In the genomic region with DNA sequence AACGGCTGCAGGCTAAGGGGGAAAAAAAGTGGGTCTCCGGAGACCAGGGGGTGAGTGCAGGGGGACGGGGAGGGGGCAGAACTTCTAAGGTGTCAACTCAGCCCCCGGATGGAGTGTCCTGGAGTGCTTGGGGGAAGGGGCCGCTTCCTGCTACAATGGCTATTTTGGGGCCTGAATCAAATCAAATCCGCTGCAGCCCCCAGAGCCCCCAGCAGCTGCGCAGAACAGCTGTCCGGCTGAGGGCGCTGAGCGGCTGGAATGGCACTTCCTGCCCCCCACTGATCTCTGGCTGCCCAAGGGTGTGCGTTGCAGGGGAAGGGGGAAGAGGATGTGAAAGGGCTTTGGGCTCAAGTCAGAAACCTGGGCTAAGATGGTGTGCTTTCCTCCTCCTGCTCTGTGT, we compare ENCODE assay signal across 14 cellular contexts. TPM values are rescaled to one million over a fixed set of nuclear protein-coding genes. Genes with fewer than 3 reads are reported as not detected.
A peak's percentile ranks its signal among the peaks of the same experiment; 100 is the strongest.
DNase-seq lines count a peak whose midpoint lies in the region; ATAC-seq and TF ChIP-seq lines count a peak whose summit lies in the region.
"Had no signal": no experiment of that assay in that cellular context is flagged by ENCODE, and none has a peak within 500 bp of the region (broad histone marks: within the 10 kb centered on the region; RNA-seq: fewer than 3 reads in every experiment).

No MANE protein-coding gene starts in this region.

- H3K79me1 ChIP-seq in trophoblast cell (ENCODE audit: low read length), result no peaks in the 10 kb centered on the region

- no peaks in the 10 kb centered on the region for H3K9me3 ChIP-seq in trophoblast cell (ENCODE audit: insufficient read depth, low read depth, low read length)
- H3K9me3 ChIP-seq: HAP-1, mucosa of descending colon, sigmoid colon had no signal

- no peaks in the 10 kb centered on the region for H3K79me2 ChIP-seq in trophoblast cell (ENCODE audit: control insufficient read depth, insufficient read depth, low read length, poor library complexity)

- no peak overlapping the region for H3K14ac ChIP-seq in trophoblast cell (ENCODE audit: low read length)

- DNase-seq in NOMO-1 (lab: John Stamatoyannopoulos, UW; ENCODE audit: unreplicated experiment in 2 of 2) (peak; percentile 52 to 63), glomerular visceral epithelial cell (ENCODE audit: extremely low spot score) (peak; percentile 33), trophoblast cell (no peak), HUDEP-2 (lab: John Stamatoyannopoulos, UW; ENCODE audit: unreplicated experiment in 76 of 76) (no peak)
- no peak for DNase-seq in activated T-cell treated with anti-CD3 and anti-CD28 coated beads, Interleukin-2, amount 50 U/mL, for 48 hours
- DNase-seq: activated CD4-positive, alpha-beta T cell treated with anti-CD3 and anti-CD28 coated beads, Interleukin-2, amount 10 ng/mL, durations not matched to agents 7 days and 5 days; COR-L47; hippocampal formation; mucosa of descending colon; NCI-H146; sigmoid colon had no signal

- no peak overlapping the region for H2AFZ ChIP-seq in trophoblast cell (ENCODE audit: insufficient read depth, low read length, poor library complexity)

- H3K9ac ChIP-seq in trophoblast cell (ENCODE audit: low read length), result no peak overlapping the region

- no peak overlapping the region for H2BK5ac ChIP-seq in trophoblast cell (ENCODE audit: low read depth, low read length, poor library complexity)

- H4K12ac ChIP-seq in trophoblast cell (ENCODE audit: low read depth, low read length), result no peak overlapping the region

- no peaks in the 10 kb centered on the region for H3K36me3 ChIP-seq in trophoblast cell (ENCODE audit: control insufficient read depth in 1 of 2, insufficient read depth in 2 of 2, low read length in 2 of 2)
- H3K36me3 ChIP-seq: HAP-1, sigmoid colon had no signal

- H3K4me1 ChIP-seq in trophoblast cell (ENCODE audit: control insufficient read depth in 1 of 2, insufficient read depth in 2 of 2, low read length in 2 of 2), result peaks cover 4 to 5% of the 10 kb centered on the region in 2 experiments
- H3K4me1 ChIP-seq: HAP-1 had no signal

- 0 out of 3 replicates have a peak, but pooled peaks have one; percentile 12 for TF ChIP-seq CTCF in GM12872 (IDR thresholded peaks at IDR 0.05; ENCODE audit: insufficient read depth, low read depth, low read length)

- H3K27me3 ChIP-seq in trophoblast cell (ENCODE audit: insufficient read depth, low read length), result peaks cover 3% of the 10 kb centered on the region

- H3K4ac ChIP-seq in trophoblast cell (ENCODE audit: low read depth, low read length), result no peak overlapping the region

- no peak overlapping the region for H2BK12ac ChIP-seq in trophoblast cell (ENCODE audit: low read length)

- no peak for ATAC-seq in GM21381 (IDR thresholded peaks at IDR 0.05; ENCODE audit: unreplicated experiment)
- ATAC-seq: mucosa of descending colon had no signal

- no peak overlapping the region for H3K23ac ChIP-seq in trophoblast cell (ENCODE audit: low read length)

- no peak overlapping the region for H2AK5ac ChIP-seq in trophoblast cell (ENCODE audit: low read length)

- H2BK120ac ChIP-seq in trophoblast cell (ENCODE audit: insufficient read depth, low read length, poor library complexity), result no peak overlapping the region

- no peak overlapping the region for H3K18ac ChIP-seq in trophoblast cell (ENCODE audit: low read length)

- H4K91ac ChIP-seq in trophoblast cell (ENCODE audit: low read depth, low read length), result no peak overlapping the region

- no peak overlapping the region for H3K4me3 ChIP-seq in trophoblast cell (ENCODE audit: low read depth, low read length)
- H3K4me3 ChIP-seq: HAP-1, mucosa of descending colon, sigmoid colon had no signal

- H3K4me2 ChIP-seq in trophoblast cell (ENCODE audit: low read length), result peak overlapping the region; percentile 47

- no CpG with 5 or more reads among the region's 11 CpGs for WGBS in trophoblast cell (ENCODE audit: extremely low coverage, insufficient coverage, insufficient read length)

- H3K27ac ChIP-seq in trophoblast cell (ENCODE audit: low read depth, low read length), result no peak overlapping the region
- H3K27ac ChIP-seq: sigmoid colon had no signal

- H4K8ac ChIP-seq in trophoblast cell (ENCODE audit: low read depth, low read length), result no peak overlapping the region

RNA-seq across cellular contexts. Expression of gene PHB1, which starts 24.2 kb away (rescaled TPM):
- polyA plus RNA-seq in trophoblast cell (2013), result 87.0 and 88.6 TPM in 2 replicates

RNA-seq across cellular contexts. Expression of gene NGFR, which starts 56.2 kb away (rescaled TPM):
- polyA plus RNA-seq in trophoblast cell (2013), result 0.17 and 0.18 TPM in 2 replicates

Comparison
In these comparisons a context has a peak if more than half of its experiments do, and no peak if none do; other contexts are left out.
1. DNase-seq: peak in NOMO-1 (2 of 2) and glomerular visceral epithelial cell (single experiment); none in trophoblast cell (0 of 2), activated T-cell treated with anti-CD3 and anti-CD28 coated beads, Interleukin-2, amount 50 U/mL, for 48 hours (0 of 2) and HUDEP-2 (0 of 76).